ENCODE assay signal across 8 cellular contexts in the genomic region with DNA sequence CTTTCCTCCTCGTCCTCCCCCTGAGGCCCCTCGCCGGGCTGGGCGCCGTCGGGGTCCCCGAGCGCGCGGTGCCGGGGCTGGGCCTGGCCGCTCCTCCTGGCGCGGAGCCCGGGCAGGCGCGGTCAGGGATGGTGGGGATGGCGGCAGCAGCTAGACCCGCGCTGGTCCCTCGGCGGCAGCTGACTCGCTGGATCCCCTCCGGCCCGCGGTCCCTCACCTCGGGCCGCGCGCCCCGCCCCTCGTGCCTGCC. TPM values are rescaled to one million over a fixed set of nuclear protein-coding genes. Genes with fewer than 3 reads are reported as not detected.
DNase-seq lines count a peak whose midpoint lies in the region; ATAC-seq and TF ChIP-seq lines count a peak whose summit lies in the region.

A gene with protein sequence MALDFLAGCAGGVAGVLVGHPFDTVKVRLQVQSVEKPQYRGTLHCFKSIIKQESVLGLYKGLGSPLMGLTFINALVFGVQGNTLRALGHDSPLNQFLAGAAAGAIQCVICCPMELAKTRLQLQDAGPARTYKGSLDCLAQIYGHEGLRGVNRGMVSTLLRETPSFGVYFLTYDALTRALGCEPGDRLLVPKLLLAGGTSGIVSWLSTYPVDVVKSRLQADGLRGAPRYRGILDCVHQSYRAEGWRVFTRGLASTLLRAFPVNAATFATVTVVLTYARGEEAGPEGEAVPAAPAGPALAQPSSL (minus strand): TSS at position 189 of the 250 bp plus-strand sequence. CDS start 212 bp downstream, outside the sequence.

- DNase-seq in WTC11 (ENCODE audit: low spot score) (peak; percentile 86), cardiac septum (ENCODE audit: low spot score) (no peak), renal cortical epithelial cell (ENCODE audit: low read depth) (no peak), NCI-H748 treated with DMSO at 0.1 percent for 48 hours (lab: John Stamatoyannopoulos, UW) (no peak)

- intact Hi-C loops in cardiac septum (cut with DNase I) = no loop called here

- peak within 1 kb of the TSS; percentile 88; the same call in 1 of the 2 replicates for H3K27ac Mint-ChIP-seq in WTC11

- ATAC-seq in GM18870 (IDR thresholded peaks at IDR 0.05; ENCODE audit: unreplicated experiment) (peak; percentile 21), WTC11 (no peak), GM21529 (IDR thresholded peaks at IDR 0.05; ENCODE audit: unreplicated experiment) (no peak), HG03196 (IDR thresholded peaks at IDR 0.05; ENCODE audit: unreplicated experiment) (no peak), GM18867 (IDR thresholded peaks at IDR 0.05; ENCODE audit: unreplicated experiment) (no peak)

- CTCF ChIA-PET in WTC11 (lab: Charles Lee) = no interaction called here

- peak within 1 kb of the TSS; percentile 91 for H3K4me3 Mint-ChIP-seq in WTC11

- POLR2A ChIA-PET in WTC11 (lab: Charles Lee) = no interaction called here

- TF ChIP-seq CTCF in WTC11 (IDR thresholded peaks at IDR 0.05) = no peak

- H3K36me3 Mint-ChIP-seq in WTC11 = peaks cover 12% of the 10 kb centered on the region

- H3K4me1 Mint-ChIP-seq in WTC11 = peaks cover 38% of the 10 kb centered on the region

- H3K27me3 Mint-ChIP-seq in WTC11 (ENCODE audit: low read depth) = peaks cover 6% of the 10 kb centered on the region

- no peaks in the 10 kb centered on the region for H3K9me3 Mint-ChIP-seq in WTC11

TF ChIP-seq in WTC11, 78 proteins besides CTCF, POLR2A, EP300 and RAD21 (continues in another document):
- TF ChIP-seq TP53 (CRISPR knock-in tag; IDR thresholded peaks at IDR 0.05) (peak; percentile 58; the same call in 1 of the 2 replicates), CREB1 (CRISPR knock-in tag; IDR thresholded peaks at IDR 0.05) (no peak), PRDM15 (CRISPR knock-in tag; IDR thresholded peaks at IDR 0.05) (no peak), ATF3 (CRISPR knock-in tag; conservative IDR thresholded peaks at IDR 0.05) (no peak), SMAD3 (CRISPR knock-in tag; IDR thresholded peaks at IDR 0.05; ENCODE audit: borderline replicate concordance) (no peak), NR3C1 (CRISPR knock-in tag; conservative IDR thresholded peaks at IDR 0.05; ENCODE audit: low read depth) (no peak), FOXP1 (CRISPR knock-in tag; IDR thresholded peaks at IDR 0.05; ENCODE audit: borderline replicate concordance) (peak; percentile 54; the same call in 1 of the 2 replicates), FOXJ3 (CRISPR knock-in tag; IDR thresholded peaks at IDR 0.05; ENCODE audit: borderline replicate concordance) (no peak), ZNF219 (CRISPR knock-in tag; IDR thresholded peaks at IDR 0.05; ENCODE audit: borderline replicate concordance) (no peak), CBFB (CRISPR knock-in tag; IDR thresholded peaks at IDR 0.05; ENCODE audit: low read depth) (no peak), ELF4 (CRISPR knock-in tag; IDR thresholded peaks at IDR 0.05; ENCODE audit: low read depth) (no peak), E2F4 (CRISPR knock-in tag; IDR thresholded peaks at IDR 0.05; ENCODE audit: borderline replicate concordance, low read depth) (no peak), ZNF396 (CRISPR knock-in tag; IDR thresholded peaks at IDR 0.05; ENCODE audit: borderline replicate concordance) (no peak), ZNF317 (CRISPR knock-in tag; IDR thresholded peaks at IDR 0.05; ENCODE audit: borderline replicate concordance, low read depth) (no peak), SP1 (CRISPR knock-in tag; conservative IDR thresholded peaks at IDR 0.05) (no peak)
- TF ChIP-seq, protein P1, sequence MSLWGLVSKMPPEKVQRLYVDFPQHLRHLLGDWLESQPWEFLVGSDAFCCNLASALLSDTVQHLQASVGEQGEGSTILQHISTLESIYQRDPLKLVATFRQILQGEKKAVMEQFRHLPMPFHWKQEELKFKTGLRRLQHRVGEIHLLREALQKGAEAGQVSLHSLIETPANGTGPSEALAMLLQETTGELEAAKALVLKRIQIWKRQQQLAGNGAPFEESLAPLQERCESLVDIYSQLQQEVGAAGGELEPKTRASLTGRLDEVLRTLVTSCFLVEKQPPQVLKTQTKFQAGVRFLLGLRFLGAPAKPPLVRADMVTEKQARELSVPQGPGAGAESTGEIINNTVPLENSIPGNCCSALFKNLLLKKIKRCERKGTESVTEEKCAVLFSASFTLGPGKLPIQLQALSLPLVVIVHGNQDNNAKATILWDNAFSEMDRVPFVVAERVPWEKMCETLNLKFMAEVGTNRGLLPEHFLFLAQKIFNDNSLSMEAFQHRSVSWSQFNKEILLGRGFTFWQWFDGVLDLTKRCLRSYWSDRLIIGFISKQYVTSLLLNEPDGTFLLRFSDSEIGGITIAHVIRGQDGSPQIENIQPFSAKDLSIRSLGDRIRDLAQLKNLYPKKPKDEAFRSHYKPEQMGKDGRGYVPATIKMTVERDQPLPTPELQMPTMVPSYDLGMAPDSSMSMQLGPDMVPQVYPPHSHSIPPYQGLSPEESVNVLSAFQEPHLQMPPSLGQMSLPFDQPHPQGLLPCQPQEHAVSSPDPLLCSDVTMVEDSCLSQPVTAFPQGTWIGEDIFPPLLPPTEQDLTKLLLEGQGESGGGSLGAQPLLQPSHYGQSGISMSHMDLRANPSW (CRISPR knock-in tag; conservative IDR thresholded peaks at IDR 0.05; ENCODE audit: low read depth) = no peak
- TF ChIP-seq, protein P2, sequence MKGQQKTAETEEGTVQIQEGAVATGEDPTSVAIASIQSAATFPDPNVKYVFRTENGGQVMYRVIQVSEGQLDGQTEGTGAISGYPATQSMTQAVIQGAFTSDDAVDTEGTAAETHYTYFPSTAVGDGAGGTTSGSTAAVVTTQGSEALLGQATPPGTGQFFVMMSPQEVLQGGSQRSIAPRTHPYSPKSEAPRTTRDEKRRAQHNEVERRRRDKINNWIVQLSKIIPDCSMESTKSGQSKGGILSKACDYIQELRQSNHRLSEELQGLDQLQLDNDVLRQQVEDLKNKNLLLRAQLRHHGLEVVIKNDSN (CRISPR knock-in tag; IDR thresholded peaks at IDR 0.05) = no peak

RNA-seq across cellular contexts. Expression of the gene that starts here (rescaled TPM):
- 179 to 185 TPM (median 181 TPM) in 3 replicates for total RNA-seq in WTC11 (2021)
- 29.3 TPM for total RNA-seq in cardiac septum
- 48.3 and 92.2 TPM in 2 replicates for total RNA-seq in renal cortical epithelial cell
